Comparison of ENCODE assay signal across 20 cellular contexts in genomic region chr10:13520194-13520593, GRCh38. TPM values are rescaled to one million over a fixed set of nuclear protein-coding genes. Genes with fewer than 3 reads are reported as not detected.
DNase-seq lines count a peak whose midpoint lies in the region; ATAC-seq and TF ChIP-seq lines count a peak whose summit lies in the region.
"Had no signal": no experiment of that assay in that cellular context is flagged by ENCODE, and none has a peak within 500 bp of the region (broad histone marks: within the 10 kb centered on the region; RNA-seq: fewer than 3 reads in every experiment).

No MANE protein-coding gene starts in this region.

- peak; percentile 36 for DNase-seq in ELF-1 (ENCODE audit: low read depth, low spot score)
- no peak for DNase-seq in WTC11 (ENCODE audit: low spot score)
- peak; percentile 26 for DNase-seq in iPS-NIHi7 (ENCODE audit: extremely low spot score)
- DNase-seq in uterus = no peak
- no peak for DNase-seq in NK-92 treated with Interleukin-12 subunit alpha and Interleukin-12 subunit beta, amount 100 ng/mL, for 24 hours (lab: John Stamatoyannopoulos, UW)
- DNase-seq: Caco-2; CD4-positive, CD25-positive, alpha-beta regulatory T cell; CD8-positive, alpha-beta T cell; DMS153; DND-41; GDM1; GOT3; H9 had no signal

- no peak for ATAC-seq in WTC11
- ATAC-seq in HG02610 (IDR thresholded peaks at IDR 0.05; ENCODE audit: unreplicated experiment) = no peak
- ATAC-seq: CD8-positive, alpha-beta T cell; GM12878; HCT116 had no signal

- no peak overlapping the region for H3K4me3 Mint-ChIP-seq in WTC11
- H3K4me3 Mint-ChIP-seq: B cell; CD4-positive, CD25-positive, alpha-beta regulatory T cell; CD8-positive, alpha-beta T cell; H9 had no signal

- no peaks in the 10 kb centered on the region for H3K9me3 Mint-ChIP-seq in WTC11
- H3K9me3 Mint-ChIP-seq: CD4-positive, CD25-positive, alpha-beta regulatory T cell; CD8-positive, alpha-beta T cell; H9 had no signal

- H3K27ac Mint-ChIP-seq in WTC11 = no peak overlapping the region
- H3K27ac Mint-ChIP-seq: B cell; CD4-positive, CD25-positive, alpha-beta regulatory T cell; CD8-positive, alpha-beta T cell had no signal

- CTCF ChIA-PET in WTC11 (lab: Charles Lee) = interaction anchor here (0.9 to 3.2 kb wide), 5 partner anchors 17 to 148 kb away, joined by 3 to 26 read pairs (median 5); no protein-coding TSS in a partner anchor

- H3K36me3 Mint-ChIP-seq in WTC11 = peaks cover 4% of the 10 kb centered on the region; the same call in 1 of the 2 replicates
- H3K36me3 Mint-ChIP-seq: CD4-positive, CD25-positive, alpha-beta regulatory T cell; CD8-positive, alpha-beta T cell had no signal

- H3K27me3 Mint-ChIP-seq in WTC11 (ENCODE audit: low read depth) = no peaks in the 10 kb centered on the region

- POLR2A ChIA-PET in WTC11 (lab: Charles Lee) = no interaction called here

- peaks cover 17% of the 10 kb centered on the region for H3K4me1 Mint-ChIP-seq in WTC11
- H3K4me1 Mint-ChIP-seq: B cell; CD4-positive, CD25-positive, alpha-beta regulatory T cell had no signal

- no peak for TF ChIP-seq POLR2A in uterus (IDR thresholded peaks at IDR 0.05)

- TF ChIP-seq CTCF in WTC11 (IDR thresholded peaks at IDR 0.05) = no peak
- no peak for TF ChIP-seq CTCF in uterus (IDR thresholded peaks at IDR 0.05)

- no peaks in the 10 kb centered on the region for H3K4me1 ChIP-seq in uterus
- H3K4me1 ChIP-seq: BLaER1 had no signal

- no peaks in the 10 kb centered on the region for H3K36me3 ChIP-seq in uterus
- H3K36me3 ChIP-seq: BLaER1 had no signal

- no peak overlapping the region for H3K27ac ChIP-seq in uterus
- H3K27ac ChIP-seq: 22Rv1, BLaER1, C4-2B had no signal

- no peak overlapping the region for H3K4me3 ChIP-seq in uterus
- H3K4me3 ChIP-seq: BLaER1, GM12878 had no signal

- no peaks in the 10 kb centered on the region for H3K9me3 ChIP-seq in uterus
- H3K9me3 ChIP-seq: BLaER1, Caco-2 had no signal

- intact Hi-C loops in uterus (cut with DNase I; ENCODE audit: low total_unique reads) = no loop called here

- no peaks in the 10 kb centered on the region for H3K27me3 ChIP-seq in uterus

TF ChIP-seq in WTC11, 78 proteins besides CTCF, POLR2A, EP300 and RAD21:
- TF ChIP-seq PRDM15 (CRISPR knock-in tag; IDR thresholded peaks at IDR 0.05) = peak; percentile 80
- TF ChIP-seq GABPB1 (CRISPR knock-in tag; IDR thresholded peaks at IDR 0.05) = no peak
- TF ChIP-seq ATF2 (CRISPR knock-in tag; IDR thresholded peaks at IDR 0.05; ENCODE audit: borderline replicate concordance, low read depth) = no peak

RNA-seq across cellular contexts. Expression of gene BEND7, which starts 8.6 kb away (rescaled TPM):
- 12.8 to 15.8 TPM (median 13.4 TPM) in 3 replicates for total RNA-seq in WTC11 (2021)
- total RNA-seq in uterus = 10 to 100 TPM in 2 of 4 donors, 1 to 10 TPM in 2; 3.3 to 32.7 (median 11.9) TPM
- total RNA-seq: B cell; CD8-positive, alpha-beta T cell; GM12878 had no signal

Comparison
In these comparisons a context has a peak if more than half of its experiments do, and no peak if none do; other contexts are left out.
1. DNase-seq: peak in ELF-1 (single experiment) and iPS-NIHi7 (single experiment); none in WTC11 (single experiment), uterus (0 of 2) and NK-92 treated with Interleukin-12 subunit alpha and Interleukin-12 subunit beta, amount 100 ng/mL, for 24 hours (single experiment).